ENCODE assay signal across 17 cellular contexts in the genomic region with DNA sequence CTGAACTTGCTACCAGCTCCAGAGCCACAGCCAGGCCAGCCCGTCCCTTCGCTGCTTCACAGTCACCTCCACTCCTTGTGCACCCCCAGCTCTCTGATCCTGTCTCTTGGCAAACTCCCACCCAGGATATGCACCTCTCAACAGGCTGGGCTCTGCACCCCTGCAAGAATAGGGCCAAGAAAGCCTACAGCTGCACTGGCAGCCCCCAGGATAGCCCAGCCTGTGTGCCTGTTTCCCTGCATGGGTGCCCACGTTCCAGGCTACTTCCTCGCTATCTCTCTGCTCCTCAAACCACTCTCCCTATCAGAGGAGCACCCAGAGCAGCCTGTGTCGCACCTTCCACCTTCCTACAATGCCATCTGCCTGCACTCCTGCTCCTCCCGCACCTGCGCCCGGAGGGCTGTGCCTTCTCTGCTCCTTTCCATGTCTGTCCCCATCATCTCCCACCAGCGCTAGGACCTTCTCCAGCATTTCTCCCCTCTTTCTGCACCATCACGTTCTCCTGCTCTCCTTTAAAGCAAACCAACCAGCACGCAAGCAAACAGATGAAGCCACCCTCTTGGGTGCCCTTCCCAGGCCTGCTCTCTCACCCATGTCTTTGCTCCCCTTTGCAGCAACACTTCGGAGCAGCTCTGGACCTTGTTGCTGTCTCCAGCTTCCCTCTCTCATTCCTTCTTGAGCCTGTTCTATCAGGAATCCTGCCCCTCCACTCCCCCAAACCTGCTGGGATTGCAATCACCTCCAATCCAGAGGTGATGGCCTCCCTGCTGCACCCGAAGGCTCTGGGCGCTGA.
DNase-seq lines count a peak whose midpoint lies in the region; ATAC-seq and TF ChIP-seq lines count a peak whose summit lies in the region.
"Had no signal": no experiment of that assay in that cellular context is flagged by ENCODE, and none has a peak within 500 bp of the region (broad histone marks: within the 10 kb centered on the region; RNA-seq: fewer than 3 reads in every experiment).

No MANE protein-coding gene starts in this region.

- no peak for TF ChIP-seq EP300 in esophagus muscularis mucosa (IDR thresholded peaks at IDR 0.05)

- no peak for TF ChIP-seq POLR2A in esophagus muscularis mucosa (IDR thresholded peaks at IDR 0.05; ENCODE audit: low read depth)

- H3K9me3 ChIP-seq in A673 (ENCODE audit: low read depth, low read length, poor library complexity, severe bottlenecking) (no peaks in the 10 kb centered on the region), DND-41 (ENCODE audit: insufficient read depth, low read length, severe bottlenecking) (no peaks in the 10 kb centered on the region), esophagus muscularis mucosa (no peaks in the 10 kb centered on the region)

- H3K27ac ChIP-seq in A673 (ENCODE audit: low read depth, low read length, poor library complexity, severe bottlenecking) (peak overlapping the region; percentile 40), DND-41 (ENCODE audit: low read length) (peak overlapping the region; percentile 34; the same call in 1 of the 2 replicates), esophagus muscularis mucosa (replicated peaks in 1 of 4) (no peak overlapping the region)
- H3K27ac ChIP-seq: parathyroid adenoma, skin epidermis had no signal

- ATAC-seq in DND-41 (ENCODE audit: insufficient read depth, low read depth): peak; percentile 52

- no peak overlapping the region for H3K9ac ChIP-seq in DND-41 (ENCODE audit: low read depth, low read length)
- H3K9ac ChIP-seq: parathyroid adenoma had no signal

- H2AFZ ChIP-seq in DND-41 (ENCODE audit: low read depth, low read length): no peak overlapping the region
- H2AFZ ChIP-seq: parathyroid adenoma had no signal

- no peak overlapping the region for H3K4me3 ChIP-seq in A673 (ENCODE audit: low read depth, low read length, poor library complexity, severe bottlenecking)
- H3K4me3 ChIP-seq in DND-41 (ENCODE audit: low read depth in 1 of 2, low read length in 2 of 2): no peak overlapping the region
- H3K4me3 ChIP-seq in esophagus muscularis mucosa: no peak overlapping the region
- H3K4me3 ChIP-seq: lung, skin epidermis had no signal

- POLR2A ChIA-PET in A673 (lab: Charles Lee; ENCODE audit: low non-redundant PET): no interaction called here

- 94% methylated on average over 14 of the region's 14 CpGs for WGBS in esophagus muscularis mucosa

- no peaks in the 10 kb centered on the region for H4K20me1 ChIP-seq in DND-41 (ENCODE audit: insufficient read depth, low read length)

- no peak overlapping the region for H3K4me2 ChIP-seq in DND-41 (ENCODE audit: insufficient read depth, low read length)

- CTCF ChIA-PET in A673 (lab: Charles Lee): no interaction called here

- DNase-seq in A673 (ENCODE audit: low spot score): no peak
- peak; percentile 3 for DNase-seq in DND-41
- DNase-seq in esophagus muscularis mucosa (ENCODE audit: extremely low spot score): peak; percentile 89
- DNase-seq in retina: peak; percentile 27
- no peak for DNase-seq in NCI-H146 treated with DMSO at 0.1 percent for 48 hours (lab: John Stamatoyannopoulos, UW; ENCODE audit: unreplicated experiment)
- DNase-seq in DMS 273 (lab: John Stamatoyannopoulos, UW; ENCODE audit: unreplicated experiment): no peak
- no peak for DNase-seq in RPMI8226
- DNase-seq: activated CD4-positive, alpha-beta T cell treated with anti-CD3 and anti-CD28 coated beads for 48 hours; activated T-cell treated with anti-CD3 and anti-CD28 coated beads for 4 hours; COR-L47; Kasumi-1; NCI-H1092 treated with DMSO at 0.1 percent for 48 hours; NCI-H524; stimulated activated CD4-positive, alpha-beta T cell treated with anti-CD3 and anti-CD28 coated beads, Interleukin-4, amount 100 ng/mL, for 1 hour had no signal

- H3K4me1 ChIP-seq in A673 (ENCODE audit: insufficient read depth, low read length, poor library complexity, severe bottlenecking) (peaks cover 22% of the 10 kb centered on the region), DND-41 (ENCODE audit: insufficient read depth, low read length) (peaks cover 18% of the 10 kb centered on the region), esophagus muscularis mucosa (no peaks in the 10 kb centered on the region)
- H3K4me1 ChIP-seq: parathyroid adenoma had no signal

- no peaks in the 10 kb centered on the region for H3K27me3 ChIP-seq in A673 (replicated peaks; ENCODE audit: insufficient read depth, low read depth, low read length, poor library complexity)
- H3K27me3 ChIP-seq in DND-41 (ENCODE audit: insufficient read depth, low read length, poor library complexity): no peaks in the 10 kb centered on the region
- no peaks in the 10 kb centered on the region for H3K27me3 ChIP-seq in esophagus muscularis mucosa

- TF ChIP-seq CTCF in A673 (conservative IDR thresholded peaks at IDR 0.05; ENCODE audit: low read depth, low read length): no peak
- TF ChIP-seq CTCF in DND-41 (IDR thresholded peaks at IDR 0.05; ENCODE audit: borderline replicate concordance, extremely low read depth, low read length, poor library complexity, severe bottlenecking): no peak
- no peak for TF ChIP-seq CTCF in esophagus muscularis mucosa (IDR thresholded peaks at IDR 0.05)

- intact Hi-C loops in A673 (cut with micrococcal nuclease; ENCODE audit: unreplicated experiment): no loop called here
- intact Hi-C loops in esophagus muscularis mucosa (cut with DNase I): no loop called here

- no TSS peak for BruUV-seq in A673 (replicated peaks; lab: Mats Ljungman, UMichigan)

- H3K79me2 ChIP-seq in DND-41 (ENCODE audit: insufficient read depth, low read length): no peaks in the 10 kb centered on the region
- H3K79me2 ChIP-seq: parathyroid adenoma had no signal

- H3K36me3 ChIP-seq in A673 (ENCODE audit: insufficient read depth, low read length, poor library complexity, severe bottlenecking) (no peaks in the 10 kb centered on the region), DND-41 (ENCODE audit: insufficient read depth, low read length) (no peaks in the 10 kb centered on the region), esophagus muscularis mucosa (no peaks in the 10 kb centered on the region)

Comparison
In these comparisons a context has a peak if more than half of its experiments do, and no peak if none do; other contexts are left out.
1. DNase-seq: peak in DND-41 (single experiment), esophagus muscularis mucosa (single experiment) and retina (single experiment); none in A673 (single experiment), NCI-H146 treated with DMSO at 0.1 percent for 48 hours (single experiment), DMS 273 (single experiment) and RPMI8226 (single experiment).
2. H3K27ac ChIP-seq: peak in A673 (single experiment) and DND-41 (single experiment); none in esophagus muscularis mucosa (0 of 4).